Comparison of ENCODE assay signal across 1 cellular context in genomic region chr20:31822421-31823330, GRCh38.
A peak's percentile ranks its signal among the peaks of the same experiment; 100 is the strongest.
TF ChIP-seq lines count a peak whose summit lies in the region.

No MANE protein-coding gene starts in this region.

TF ChIP-seq in IMR-90, 13 proteins besides CTCF, POLR2A, EP300 and RAD21:
- TF ChIP-seq FOS (IDR thresholded peaks at IDR 0.05; ENCODE audit: low read depth, low read length) (no peak), MAZ (IDR thresholded peaks at IDR 0.05; ENCODE audit: borderline replicate concordance, low read depth, low read length) (no peak), SMC3 (IDR thresholded peaks at IDR 0.05; ENCODE audit: low read depth, low read length) (peak; percentile 87), RCOR1 (IDR thresholded peaks at IDR 0.05; ENCODE audit: insufficient replicate concordance, low read length) (no peak), BHLHE40 (IDR thresholded peaks at IDR 0.05; ENCODE audit: low read depth, low read length) (no peak), ELK1 (IDR thresholded peaks at IDR 0.05; ENCODE audit: borderline replicate concordance, low read depth, low read length) (no peak), MAFK (IDR thresholded peaks at IDR 0.05; ENCODE audit: low read depth, low read length) (no peak), MXI1 (IDR thresholded peaks at IDR 0.05; ENCODE audit: borderline replicate concordance, low read depth, low read length) (no peak), USF2 (IDR thresholded peaks at IDR 0.05; ENCODE audit: low read depth, low read length) (no peak)
